In genomic region chr5:157502143-157502647, GRCh38 we compare ENCODE assay signal across 11 cellular contexts. TPM values are rescaled to one million over a fixed set of nuclear protein-coding genes. Genes with fewer than 3 reads are reported as not detected.
DNase-seq lines count a peak whose midpoint lies in the region; ATAC-seq lines count a peak whose summit lies in the region.
"Had no signal": no experiment of that assay in that cellular context is flagged by ENCODE, and none has a peak within 500 bp of the region (broad histone marks: within the 10 kb centered on the region; RNA-seq: fewer than 3 reads in every experiment).

No MANE protein-coding gene starts in this region.

- H3K36me3 Mint-ChIP-seq in activated naive CD4-positive, alpha-beta T cell treated with anti-CD3 and anti-CD28 coated beads, Interleukin-2, amount 10 ng/mL, durations not matched to agents 7 days and 5 days = peaks cover 74% of the 10 kb centered on the region
- peaks cover 50% of the 10 kb centered on the region for H3K36me3 Mint-ChIP-seq in stimulated activated memory B cell treated with anti-CD40 and anti-IgM and Interleukin-4, amounts not matched to agents 10 μg/mL and 1 μg/mL and 100 μg/mL, for 72 hours

- H3K27me3 Mint-ChIP-seq in activated naive CD4-positive, alpha-beta T cell treated with anti-CD3 and anti-CD28 coated beads, Interleukin-2, amount 10 ng/mL, durations not matched to agents 7 days and 5 days = no peaks in the 10 kb centered on the region
- H3K27me3 Mint-ChIP-seq in stimulated activated memory B cell treated with anti-CD40 and anti-IgM and Interleukin-4, amounts not matched to agents 10 μg/mL and 1 μg/mL and 100 μg/mL, for 72 hours = no peaks in the 10 kb centered on the region

- no peaks in the 10 kb centered on the region for H3K9me3 ChIP-seq in aorta (ENCODE audit: control insufficient read depth, low read length)

- CTCF ChIA-PET in activated naive CD4-positive, alpha-beta T cell treated with anti-CD3 and anti-CD28 coated beads, Interleukin-2, amount 10 ng/mL, durations not matched to agents 7 days and 5 days (lab: Charles Lee) = interaction anchor here (0.6 kb wide), 1 partner anchor 68 kb away, joined by 3 read pairs; no protein-coding TSS in a partner anchor

- H3K36me3 ChIP-seq in aorta (ENCODE audit: control insufficient read depth in 1 of 2, insufficient read depth in 2 of 2, low read length in 1 of 2) = peaks cover 0 to 5% of the 10 kb centered on the region in 2 donors

- peaks cover 33% of the 10 kb centered on the region for H3K4me1 Mint-ChIP-seq in activated naive CD4-positive, alpha-beta T cell treated with anti-CD3 and anti-CD28 coated beads, Interleukin-2, amount 10 ng/mL, durations not matched to agents 7 days and 5 days
- H3K4me1 Mint-ChIP-seq in stimulated activated memory B cell treated with anti-CD40 and anti-IgM and Interleukin-4, amounts not matched to agents 10 μg/mL and 1 μg/mL and 100 μg/mL, for 72 hours = peaks cover 72% of the 10 kb centered on the region

- ATAC-seq in HG02970 (IDR thresholded peaks at IDR 0.05; ENCODE audit: low FRiP score, unreplicated experiment) (peak; percentile 55), aorta (ENCODE audit: low FRiP score) (no peak)
- ATAC-seq in stimulated activated memory B cell treated with anti-CD40 and anti-IgM and Interleukin-4, amounts not matched to agents 10 μg/mL and 1 μg/mL and 100 μg/mL, for 72 hours = peak; percentile 93
- ATAC-seq in activated CD4-positive, CD25-positive, alpha-beta regulatory T cell treated with anti-CD3 and anti-CD28 coated beads, Interleukin-2, amount 50 U/mL, for 24 hours = no peak
- ATAC-seq: Panc1 had no signal

- H3K27me3 ChIP-seq in aorta (ENCODE audit: control insufficient read depth in 1 of 2, insufficient read depth in 2 of 2, low read length in 1 of 2) = no peaks in the 10 kb centered on the region
- H3K27me3 ChIP-seq: dorsolateral prefrontal cortex had no signal

- WGBS in aorta, 2 donors = 81 to 84% methylated on average over 8 of the region's 8 CpGs

- H3K4me1 ChIP-seq in aorta (ENCODE audit: control insufficient read depth in 1 of 2, insufficient read depth in 2 of 2, low read length in 2 of 2) = no peaks in the 10 kb centered on the region

- H3K27ac Mint-ChIP-seq in activated naive CD4-positive, alpha-beta T cell treated with anti-CD3 and anti-CD28 coated beads, Interleukin-2, amount 10 ng/mL, durations not matched to agents 7 days and 5 days = peak overlapping the region; percentile 49
- peak overlapping the region; percentile 90 for H3K27ac Mint-ChIP-seq in stimulated activated memory B cell treated with anti-CD40 and anti-IgM and Interleukin-4, amounts not matched to agents 10 μg/mL and 1 μg/mL and 100 μg/mL, for 72 hours

- no peak overlapping the region for H3K27ac ChIP-seq in aorta (ENCODE audit: low read depth in 1 of 2, low read length in 2 of 2)
- H3K27ac ChIP-seq: dorsolateral prefrontal cortex had no signal

- H3K4me3 Mint-ChIP-seq in activated naive CD4-positive, alpha-beta T cell treated with anti-CD3 and anti-CD28 coated beads, Interleukin-2, amount 10 ng/mL, durations not matched to agents 7 days and 5 days = no peak overlapping the region
- peak overlapping the region; percentile 29 for H3K4me3 Mint-ChIP-seq in stimulated activated memory B cell treated with anti-CD40 and anti-IgM and Interleukin-4, amounts not matched to agents 10 μg/mL and 1 μg/mL and 100 μg/mL, for 72 hours

- H3K9me3 Mint-ChIP-seq in activated naive CD4-positive, alpha-beta T cell treated with anti-CD3 and anti-CD28 coated beads, Interleukin-2, amount 10 ng/mL, durations not matched to agents 7 days and 5 days = no peaks in the 10 kb centered on the region
- no peaks in the 10 kb centered on the region for H3K9me3 Mint-ChIP-seq in stimulated activated memory B cell treated with anti-CD40 and anti-IgM and Interleukin-4, amounts not matched to agents 10 μg/mL and 1 μg/mL and 100 μg/mL, for 72 hours

- intact Hi-C loops in aorta (cut with DNase I) = no loop called here

- DNase-seq in activated naive CD4-positive, alpha-beta T cell treated with anti-CD3 and anti-CD28 coated beads, Interleukin-2, amount 10 ng/mL, durations not matched to agents 7 days and 5 days = no peak
- DNase-seq in activated naive CD4-positive, alpha-beta T cell treated with anti-CD3 and anti-CD28 coated beads, Interleukin-2, amount 50 U/mL, for 16 hours = no peak
- DNase-seq in RPMI8226 (peak; percentile 52), amniotic stem cell (lab: John Stamatoyannopoulos, UW) (no peak), aorta (no peak)
- DNase-seq: dorsolateral prefrontal cortex had no signal

- H3K4me3 ChIP-seq in aorta (ENCODE audit: low read length in 2 of 2) = no peak overlapping the region
- H3K4me3 ChIP-seq: dorsolateral prefrontal cortex had no signal

RNA-seq across cellular contexts. Expression of gene NIPAL4, which starts 42.2 kb away (rescaled TPM):
- total RNA-seq in aorta = under 1 TPM in 1 of 2 donors, not detected in 1; 0.55 TPM
- under 1 TPM in 1 of 2 donors, not detected in 1; 0.28 TPM for polyA plus RNA-seq in aorta
- polyA plus RNA-seq: neural cell had no signal

Comparison
In these comparisons a context has a peak if more than half of its experiments do, and no peak if none do; other contexts are left out.
1. ATAC-seq: peak in HG02970 (single experiment) and stimulated activated memory B cell treated with anti-CD40 and anti-IgM and Interleukin-4, amounts not matched to agents 10 μg/mL and 1 μg/mL and 100 μg/mL, for 72 hours (single experiment); none in aorta (single experiment) and activated CD4-positive, CD25-positive, alpha-beta regulatory T cell treated with anti-CD3 and anti-CD28 coated beads, Interleukin-2, amount 50 U/mL, for 24 hours (0 of 2).